In genomic region chr17:315442-315841, GRCh38 we compare ENCODE assay signal across 8 cellular contexts. TPM values are rescaled to one million over a fixed set of nuclear protein-coding genes. Genes with fewer than 3 reads are reported as not detected.
DNase-seq lines count a peak whose midpoint lies in the region; ATAC-seq, FAIRE-seq and TF ChIP-seq lines count a peak whose summit lies in the region.
"Not testable (repeated sequence)": the region's sequence is repeated elsewhere in the genome, so short reads cannot be mapped to it uniquely, and the experiment has no call there.

No MANE protein-coding gene starts in this region.

- BruUV-seq in Calu3 (replicated peaks; lab: Mats Ljungman, UMichigan) = not testable (repeated sequence)

- 53% methylated on average over 2 of the region's 2 CpGs for WGBS in right lobe of liver (ENCODE audit: insufficient coverage, low coverage, low lambda C conversion rate, missing lambda C conversion rate)
- 69 to 74% methylated on average over 2 of the region's 2 CpGs for WGBS in pancreas, 2 donors

- ATAC-seq in Right ventricle myocardium inferior, right lobe of liver, pancreas: not testable (repeated sequence)

- peak overlapping the region; percentile 22 for H3K27ac Mint-ChIP-seq in Calu3 (ENCODE audit: unreplicated experiment)
- H3K27ac Mint-ChIP-seq in chondrocyte (ENCODE audit: unreplicated experiment) = not testable (repeated sequence)

- FAIRE-seq in GM19239 (lab: Jason Lieb, UNC) (peak; percentile 72), endometrium (lab: Jason Lieb, UNC) (peak; percentile 97), pancreas (lab: Jason Lieb, UNC) (peak; percentile 17)

- H3K4me1 ChIP-seq in right lobe of liver, pancreas: not testable (repeated sequence)

- not testable (repeated sequence) for H3K4me1 Mint-ChIP-seq in Calu3 (ENCODE audit: low read depth, unreplicated experiment); chondrocyte (ENCODE audit: low read depth)

- H3K9me3 ChIP-seq in right lobe of liver, pancreas: not testable (repeated sequence)

- peaks cover 11% of the 10 kb centered on the region for H3K36me3 Mint-ChIP-seq in Calu3 (ENCODE audit: insufficient read depth, unreplicated experiment)
- H3K36me3 Mint-ChIP-seq in chondrocyte (ENCODE audit: low read depth) = not testable (repeated sequence)

- H3K27ac ChIP-seq in right lobe of liver, pancreas: not testable (repeated sequence)

- H3K4me3 ChIP-seq in right lobe of liver, pancreas: not testable (repeated sequence)

- CTCF ChIA-PET in Calu3 (lab: Charles Lee) = not testable (repeated sequence)

- not testable (repeated sequence) for H3K27me3 Mint-ChIP-seq in Calu3 (ENCODE audit: unreplicated experiment); chondrocyte (ENCODE audit: low read depth)

- H3K27me3 ChIP-seq in right lobe of liver, pancreas: not testable (repeated sequence)

- not testable (repeated sequence) for TF ChIP-seq POLR2A in right lobe of liver (IDR thresholded peaks at IDR 0.05)

- H3K9me3 Mint-ChIP-seq in Calu3 (ENCODE audit: low read depth, unreplicated experiment); chondrocyte (ENCODE audit: low read depth): not testable (repeated sequence)

- H3K36me3 ChIP-seq in right lobe of liver (peaks cover 0 to 13% (median 5%) of the 10 kb centered on the region in 4 donors), pancreas (peaks cover 0 to 13% (median 12%) of the 10 kb centered on the region in 3 donors)

- not testable (repeated sequence) for DNase-seq in Calu3; GM19239 (ENCODE audit: insufficient read length, low spot score)
- DNase-seq in SK-N-DZ (ENCODE audit: low spot score) = peak; percentile 47
- peak; percentile 65 for DNase-seq in chondrocyte (ENCODE audit: low spot score)
- peak; percentile 11 for DNase-seq in Right ventricle myocardium inferior (ENCODE audit: missing footprints)
- DNase-seq in right lobe of liver = peak in 2 of 3 donors; percentile 11 to 56
- peak in 1 of 6 donors; percentile 14 for DNase-seq in pancreas

- TF ChIP-seq CTCF in Calu3 (IDR thresholded peaks at IDR 0.05; ENCODE audit: unreplicated experiment); chondrocyte (IDR thresholded peaks at IDR 0.05); right lobe of liver (IDR thresholded peaks at IDR 0.05); pancreas (IDR thresholded peaks at IDR 0.05): not testable (repeated sequence)

- not testable (repeated sequence) for H3K4me3 Mint-ChIP-seq in Calu3 (ENCODE audit: low read depth, unreplicated experiment); chondrocyte (ENCODE audit: unreplicated experiment)

- intact Hi-C loops in Calu3 (cut with micrococcal nuclease; ENCODE audit: unreplicated experiment); Right ventricle myocardium inferior (cut with DNase I); right lobe of liver (cut with DNase I); pancreas (cut with DNase I): not testable (repeated sequence)

RNA-seq across cellular contexts. Expression of gene RPH3AL, which starts 37.2 kb away (rescaled TPM):
- 14.1 and 17.9 TPM in 2 replicates for total RNA-seq in Calu3 (2022)
- polyA plus RNA-seq in SK-N-DZ (2014; cell fraction: cytosol; rRNA removed) = 48.2 and 70.3 TPM in 2 replicates
- polyA plus RNA-seq in SK-N-DZ (2014; cell fraction: nucleus; rRNA removed) = 16.2 and 17.4 TPM in 2 replicates
- total RNA-seq in chondrocyte = 3.4 to 4.1 TPM (median 4.0 TPM) in 3 replicates
- total RNA-seq in Right ventricle myocardium inferior = 3.6 TPM
- total RNA-seq in right lobe of liver = 10 to 100 TPM; 17.6 to 74.0 (median 25.7) TPM
- total RNA-seq in pancreas = 10 to 100 TPM; 45.1 to 89.1 (median 61.7) TPM
- 10 to 100 TPM; 43.4 to 46.5 TPM for polyA plus RNA-seq in pancreas
